ENCODE assay signal across 15 cellular contexts in the genomic region with DNA sequence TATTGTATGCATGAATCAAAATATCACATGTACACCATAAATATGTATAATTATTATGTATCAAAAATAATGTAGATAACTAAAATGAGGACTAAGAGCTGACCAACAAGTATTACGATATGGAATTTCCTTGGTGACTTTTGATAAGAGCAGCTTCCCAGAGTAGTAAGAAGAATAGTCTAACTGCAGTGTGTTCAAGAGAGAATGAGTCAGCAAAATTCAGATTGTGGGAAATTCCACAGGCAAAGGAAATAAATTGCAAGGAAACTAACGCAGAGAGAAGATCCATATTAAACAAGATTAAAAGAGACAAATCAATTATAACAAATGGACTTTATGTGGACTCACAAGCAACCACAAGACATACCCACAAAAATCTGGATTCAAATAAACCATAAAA. TPM values are rescaled to one million over a fixed set of nuclear protein-coding genes. Genes with fewer than 3 reads are reported as not detected.
DNase-seq lines count a peak whose midpoint lies in the region; ATAC-seq, FAIRE-seq and TF ChIP-seq lines count a peak whose summit lies in the region.
"Had no signal": no experiment of that assay in that cellular context is flagged by ENCODE, and none has a peak within 500 bp of the region (broad histone marks: within the 10 kb centered on the region; RNA-seq: fewer than 3 reads in every experiment).

No MANE protein-coding gene starts in this region.

- H3K36me3 ChIP-seq in endothelial cell of umbilical vein (ENCODE audit: control insufficient read depth in 2 of 2, extremely low read depth in 1 of 2, insufficient read depth in 2 of 2, low read length in 2 of 2) = no peaks in the 10 kb centered on the region
- H3K36me3 ChIP-seq: BLaER1 had no signal

- no peaks in the 10 kb centered on the region for H3K4me1 Mint-ChIP-seq in activated T-helper 17 cell treated with anti-CD3 and anti-CD28 coated beads, Interleukin-2, amount 50 U/mL, for 72 hours
- H3K4me1 Mint-ChIP-seq in CD4-positive, alpha-beta T cell (ENCODE audit: low read depth) = no peaks in the 10 kb centered on the region
- H3K4me1 Mint-ChIP-seq: nephron progenitor cell had no signal

- no peak overlapping the region for H3K27ac Mint-ChIP-seq in activated T-helper 17 cell treated with anti-CD3 and anti-CD28 coated beads, Interleukin-2, amount 50 U/mL, for 72 hours
- no peak overlapping the region for H3K27ac Mint-ChIP-seq in CD4-positive, alpha-beta T cell
- H3K27ac Mint-ChIP-seq: nephron progenitor cell had no signal

- no peaks in the 10 kb centered on the region for H3K9me1 ChIP-seq in endothelial cell of umbilical vein (replicated peaks; ENCODE audit: control insufficient read depth, extremely low read depth, insufficient read depth, low read length)

- BruUV-seq in endothelial cell of umbilical vein (replicated peaks; lab: Mats Ljungman, UMichigan) = no TSS peak

- no peak for FAIRE-seq in endothelial cell of umbilical vein (lab: Jason Lieb, UNC)

- H3K4me2 ChIP-seq in endothelial cell of umbilical vein (ENCODE audit: insufficient read depth, low read length) = no peak overlapping the region
- H3K4me2 ChIP-seq: BLaER1 had no signal

- ATAC-seq in activated T-helper 17 cell treated with anti-CD3 and anti-CD28 coated beads, Interleukin-2, amount 50 U/mL, for 72 hours (replicated peaks) = no peak
- ATAC-seq in HG03196 (IDR thresholded peaks at IDR 0.05; ENCODE audit: unreplicated experiment) = no peak
- ATAC-seq in CD4-positive, alpha-beta T cell (ENCODE audit: poor library complexity) = no peak
- ATAC-seq: stimulated activated naive CD8-positive, alpha-beta T cell treated with anti-CD3 and anti-CD28 coated beads, Interleukin-15, Interleukin-2, amounts not matched to agents 100 U/mL and 50 U/mL, for 24 hours had no signal

- H3K27ac ChIP-seq in endothelial cell of umbilical vein (ENCODE audit: insufficient read depth, low read depth, low read length) = no peak overlapping the region
- no peak overlapping the region for H3K27ac ChIP-seq in CD4-positive, alpha-beta T cell (ENCODE audit: low read depth, low read length)
- H3K27ac ChIP-seq: BLaER1 had no signal

- CTCF ChIA-PET in endothelial cell of umbilical vein (lab: Charles Lee) = interaction anchor here (0.9 to 1.0 kb wide), 2 partner anchors 23 to 63 kb away, joined by 3 to 4 read pairs; no protein-coding TSS in a partner anchor
- CTCF ChIA-PET in CD4-positive, alpha-beta T cell (lab: Charles Lee) = no interaction called here

- no peaks in the 10 kb centered on the region for H3K4me1 ChIP-seq in endothelial cell of umbilical vein (ENCODE audit: control insufficient read depth, extremely low read depth, insufficient read depth, low read length)
- H3K4me1 ChIP-seq: BLaER1 had no signal

- TF ChIP-seq CTCF in endothelial cell of umbilical vein (IDR thresholded peaks at IDR 0.05; ENCODE audit: extremely low read depth in 1 of 2, insufficient read depth in 1 of 2, low read depth in 1 of 2, low read length in 2 of 2) = no peak
- TF ChIP-seq CTCF in CD4-positive, alpha-beta T cell (IDR thresholded peaks at IDR 0.05) = no peak

- H3K4me3 ChIP-seq in endothelial cell of umbilical vein (replicated peaks in 1 of 3; ENCODE audit: insufficient read depth in 1 of 3, low read depth in 1 of 3, low read length in 3 of 3) = no peak overlapping the region
- H3K4me3 ChIP-seq: BLaER1 had no signal

- no peaks in the 10 kb centered on the region for H3K79me2 ChIP-seq in endothelial cell of umbilical vein (ENCODE audit: control insufficient read depth, insufficient read depth, low read length)

- H3K27me3 ChIP-seq in endothelial cell of umbilical vein (ENCODE audit: control insufficient read depth in 2 of 2, insufficient read depth in 2 of 2, low read length in 2 of 2) = no peaks in the 10 kb centered on the region
- peaks cover 8% of the 10 kb centered on the region for H3K27me3 ChIP-seq in CD4-positive, alpha-beta T cell (ENCODE audit: control insufficient read depth, insufficient read depth, low read length)
- H3K27me3 ChIP-seq: BLaER1 had no signal

- no peak overlapping the region for H3K4me3 Mint-ChIP-seq in activated T-helper 17 cell treated with anti-CD3 and anti-CD28 coated beads, Interleukin-2, amount 50 U/mL, for 72 hours
- H3K4me3 Mint-ChIP-seq in CD4-positive, alpha-beta T cell = no peak overlapping the region
- H3K4me3 Mint-ChIP-seq: nephron progenitor cell had no signal

- no peaks in the 10 kb centered on the region for H3K9me3 Mint-ChIP-seq in activated T-helper 17 cell treated with anti-CD3 and anti-CD28 coated beads, Interleukin-2, amount 50 U/mL, for 72 hours
- no peaks in the 10 kb centered on the region for H3K9me3 Mint-ChIP-seq in CD4-positive, alpha-beta T cell
- H3K9me3 Mint-ChIP-seq: nephron progenitor cell had no signal

- dilution Hi-C loops in endothelial cell of umbilical vein (cut with MboI; ENCODE audit: extremely low pct_ligation_motif_present, low sequenced_read_pairs) = no loop called here

- intact Hi-C loops in endothelial cell of umbilical vein (cut with micrococcal nuclease) = no loop called here
- intact Hi-C loops in CD4-positive, alpha-beta T cell (cut with DNase I, micrococcal nuclease) = no loop called here

- no peaks in the 10 kb centered on the region for H3K36me3 Mint-ChIP-seq in activated T-helper 17 cell treated with anti-CD3 and anti-CD28 coated beads, Interleukin-2, amount 50 U/mL, for 72 hours (ENCODE audit: low read depth)
- no peaks in the 10 kb centered on the region for H3K36me3 Mint-ChIP-seq in CD4-positive, alpha-beta T cell (ENCODE audit: low read depth)

- in situ Hi-C loops in ACHN (cut with HindIII; ENCODE audit: low pct_ligation_motif_present, low pct_unique_long_range_greater_than_20kb, low sequenced_read_pairs) = no loop called here

- H2AFZ ChIP-seq in endothelial cell of umbilical vein (ENCODE audit: low read depth, low read length) = peak overlapping the region; percentile 45

- POLR2A ChIA-PET in endothelial cell of umbilical vein (lab: Charles Lee) = no interaction called here
- POLR2A ChIA-PET in CD4-positive, alpha-beta T cell (lab: Charles Lee) = no interaction called here

- no peak for TF ChIP-seq POLR2A in endothelial cell of umbilical vein (IDR thresholded peaks at IDR 0.05; ENCODE audit: low read depth, low read length)

- no peaks in the 10 kb centered on the region for H3K9me3 ChIP-seq in endothelial cell of umbilical vein (replicated peaks; ENCODE audit: control insufficient read depth, insufficient read depth, low read length)
- H3K9me3 ChIP-seq in CD4-positive, alpha-beta T cell (ENCODE audit: control insufficient read depth, low read length) = no peaks in the 10 kb centered on the region
- H3K9me3 ChIP-seq: BLaER1 had no signal

- no peaks in the 10 kb centered on the region for H4K20me1 ChIP-seq in endothelial cell of umbilical vein (replicated peaks; ENCODE audit: control insufficient read depth, extremely low read depth, insufficient read depth, low read length)
- H4K20me1 ChIP-seq: BLaER1 had no signal

- H3K27me3 Mint-ChIP-seq in activated T-helper 17 cell treated with anti-CD3 and anti-CD28 coated beads, Interleukin-2, amount 50 U/mL, for 72 hours = no peaks in the 10 kb centered on the region
- peaks cover 16% of the 10 kb centered on the region for H3K27me3 Mint-ChIP-seq in CD4-positive, alpha-beta T cell

- DNase-seq in ACHN = peak; percentile 62
- DNase-seq in LHCN-M2 (ENCODE audit: low read depth) = peak; percentile 64
- DNase-seq in endothelial cell of umbilical vein (ENCODE audit: low read depth, low spot score) = peak; percentile 36
- DNase-seq in midbrain (lab: John Stamatoyannopoulos, UW) = peak; percentile 53
- no peak for DNase-seq in NOMO-1 treated with dmso at 0.1 percent for 144 hours (lab: John Stamatoyannopoulos, UW; ENCODE audit: unreplicated experiment)
- DNase-seq in CD4-positive, alpha-beta T cell = no peak
- DNase-seq: activated CD4-positive, alpha-beta T cell treated with anti-CD3 and anti-CD28 coated beads for 48 hours; activated naive CD4-positive, alpha-beta T cell treated with Interleukin-2 at 50 U/mL for 16 hours; NCI-H1092; NCI-H774; nephron progenitor cell; stimulated activated naive CD8-positive, alpha-beta T cell treated with anti-CD3 and anti-CD28 coated beads, Interleukin-15, Interleukin-2, amounts not matched to agents 100 U/mL and 50 U/mL, for 24 hours had no signal

- H3K9ac ChIP-seq in endothelial cell of umbilical vein (replicated peaks; ENCODE audit: extremely low read depth, insufficient read depth, low read length) = no peak overlapping the region
- H3K9ac ChIP-seq: BLaER1 had no signal

TF ChIP-seq in endothelial cell of umbilical vein, 7 proteins besides CTCF, POLR2A, EP300 and RAD21:
- TF ChIP-seq EZH2 (IDR thresholded peaks at IDR 0.05; ENCODE audit: borderline replicate concordance, low read depth, low read length, severe bottlenecking) (no peak), POLR2AphosphoS5 (IDR thresholded peaks at IDR 0.05; ENCODE audit: insufficient read depth, low read depth, low read length) (no peak), JUN (IDR thresholded peaks at IDR 0.05; ENCODE audit: borderline replicate concordance, insufficient read depth, insufficient read length, low read depth) (no peak), MYC (IDR thresholded peaks at IDR 0.05; ENCODE audit: low read depth, low read length) (no peak), GATA2 (IDR thresholded peaks at IDR 0.05; ENCODE audit: insufficient read depth, insufficient read length, low read depth, low read length) (no peak), FOS (IDR thresholded peaks at IDR 0.05; ENCODE audit: borderline replicate concordance, insufficient read depth, low read length) (no peak), MAX (IDR thresholded peaks at IDR 0.05; ENCODE audit: insufficient read depth, insufficient read length) (no peak)

RNA-seq across cellular contexts. Expression of gene FRK, which starts 26.4 kb away (rescaled TPM):
- total RNA-seq in LHCN-M2 (2014; rRNA removed) (1.9 and 2.9 TPM in 2 replicates), endothelial cell of umbilical vein (0.05 TPM in 1 of 2 replicates, not detected in the other)
- polyA plus RNA-seq in LHCN-M2 (2012) = 0.45 TPM
- under 0.01 and 0.01 TPM in 2 replicates for polyA plus RNA-seq in endothelial cell of umbilical vein
- not detected in 2 replicates for polyA plus RNA-seq in endothelial cell of umbilical vein (2011; cell fraction: cytosol; rRNA removed)
- polyA plus RNA-seq in endothelial cell of umbilical vein (2011; cell fraction: nucleus; rRNA removed) = 0.03 TPM in 1 of 2 replicates, not detected in the other
- 0.01 TPM in 1 of 2 replicates, not detected in the other for polyA plus RNA-seq in endothelial cell of umbilical vein (2012)
- polyA minus RNA-seq in endothelial cell of umbilical vein = 0.04 and 0.05 TPM in 2 replicates
- 4.0 TPM for polyA minus RNA-seq in endothelial cell of umbilical vein (2011; cell fraction: cytosol; rRNA and poly(A)+ RNA removed)
- 0.05 TPM in 2 replicates for polyA minus RNA-seq in endothelial cell of umbilical vein (2011; cell fraction: nucleus; rRNA and poly(A)+ RNA removed)
- total RNA-seq in activated T-helper 17 cell treated with anti-CD3 and anti-CD28 coated beads, Interleukin-2, amount 50 U/mL, for 72 hours = under 1 TPM; 0.05 to 0.06 TPM
- not detected for total RNA-seq in CD4-positive, alpha-beta T cell

Comparison
In these comparisons a context has a peak if more than half of its experiments do, and no peak if none do; other contexts are left out.
1. DNase-seq: peak in ACHN (single experiment), LHCN-M2 (single experiment), endothelial cell of umbilical vein (single experiment) and midbrain (single experiment); none in NOMO-1 treated with dmso at 0.1 percent for 144 hours (single experiment) and CD4-positive, alpha-beta T cell (0 of 10).